ENCODE assay signal across 1 cellular context in genomic region chr16:67937713-67938112, GRCh38.
A peak's percentile ranks its signal among the peaks of the same experiment; 100 is the strongest.
TF ChIP-seq lines count a peak whose summit lies in the region.

No MANE protein-coding gene starts in this region.

TF ChIP-seq in HepG2, 621 proteins besides CTCF, POLR2A, EP300 and RAD21:
- TF ChIP-seq ZNF121 (CRISPR knock-in tag; IDR thresholded peaks at IDR 0.05) (peak; percentile 92; the same call in 1 of the 2 replicates), ZNF362 (CRISPR knock-in tag; IDR thresholded peaks at IDR 0.05; ENCODE audit: borderline replicate concordance) (peak; percentile 51; the same call in 1 of the 2 replicates), FOXO4 (CRISPR knock-in tag; conservative IDR thresholded peaks at IDR 0.05) (0 out of 2 replicates have a peak, but pooled peaks have one; percentile 10)
